In the genomic region with DNA sequence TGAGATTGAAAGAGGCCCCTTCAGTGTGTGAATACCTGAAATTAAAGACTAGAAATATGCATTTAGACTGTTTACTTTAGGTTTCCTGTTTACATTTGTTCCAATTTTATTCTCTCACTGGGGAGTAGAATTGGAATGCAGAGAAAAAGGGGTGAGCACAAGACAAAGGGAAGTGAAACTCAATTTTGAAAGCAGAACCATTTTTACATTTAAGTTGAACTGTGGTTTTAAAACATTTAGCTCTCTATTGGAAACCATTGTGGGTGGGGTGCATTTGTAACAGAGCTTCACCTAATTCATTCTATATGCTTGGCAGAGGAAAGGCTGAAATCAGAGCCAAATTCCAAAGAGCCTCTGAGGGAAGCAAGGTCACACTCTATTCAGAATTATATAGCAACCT, we compare ENCODE assay signal across 9 cellular contexts.
DNase-seq lines count a peak whose midpoint lies in the region; ATAC-seq lines count a peak whose summit lies in the region.
"Had no signal": no experiment of that assay in that cellular context is flagged by ENCODE, and none has a peak within 500 bp of the region (broad histone marks: within the 10 kb centered on the region; RNA-seq: fewer than 3 reads in every experiment).

No MANE protein-coding gene starts in this region.

- no peaks in the 10 kb centered on the region for H3K9me3 Mint-ChIP-seq in activated CD4-positive, alpha-beta T cell treated with anti-CD3 and anti-CD28 coated beads, Interleukin-2, amount 10 ng/mL, durations not matched to agents 7 days and 5 days
- peaks cover 3% of the 10 kb centered on the region for H3K9me3 Mint-ChIP-seq in stimulated activated memory B cell treated with anti-CD40 and anti-IgM and Interleukin-4, amounts not matched to agents 10 μg/mL and 1 μg/mL and 100 μg/mL, for 72 hours

- peaks cover 13% of the 10 kb centered on the region for H3K36me3 Mint-ChIP-seq in activated CD4-positive, alpha-beta T cell treated with anti-CD3 and anti-CD28 coated beads, Interleukin-2, amount 10 ng/mL, durations not matched to agents 7 days and 5 days (ENCODE audit: low read depth)
- peaks cover 9% of the 10 kb centered on the region for H3K36me3 Mint-ChIP-seq in stimulated activated memory B cell treated with anti-CD40 and anti-IgM and Interleukin-4, amounts not matched to agents 10 μg/mL and 1 μg/mL and 100 μg/mL, for 72 hours

- peak overlapping the region; percentile 52 for H3K27ac Mint-ChIP-seq in activated CD4-positive, alpha-beta T cell treated with anti-CD3 and anti-CD28 coated beads, Interleukin-2, amount 10 ng/mL, durations not matched to agents 7 days and 5 days
- H3K27ac Mint-ChIP-seq in stimulated activated memory B cell treated with anti-CD40 and anti-IgM and Interleukin-4, amounts not matched to agents 10 μg/mL and 1 μg/mL and 100 μg/mL, for 72 hours: peak overlapping the region; percentile 94

- POLR2A ChIA-PET in activated CD4-positive, alpha-beta T cell treated with anti-CD3 and anti-CD28 coated beads, Interleukin-2, amount 10 ng/mL, durations not matched to agents 7 days and 5 days (lab: Charles Lee): no interaction called here

- ATAC-seq in HG03045 (IDR thresholded peaks at IDR 0.05; ENCODE audit: unreplicated experiment): peak; percentile 60
- ATAC-seq in stimulated activated memory B cell treated with anti-CD40 and anti-IgM and Interleukin-4, amounts not matched to agents 10 μg/mL and 1 μg/mL and 100 μg/mL, for 72 hours: peak; percentile 64

- no peak overlapping the region for H3K4me3 Mint-ChIP-seq in activated CD4-positive, alpha-beta T cell treated with anti-CD3 and anti-CD28 coated beads, Interleukin-2, amount 10 ng/mL, durations not matched to agents 7 days and 5 days
- H3K4me3 Mint-ChIP-seq in stimulated activated memory B cell treated with anti-CD40 and anti-IgM and Interleukin-4, amounts not matched to agents 10 μg/mL and 1 μg/mL and 100 μg/mL, for 72 hours: no peak overlapping the region

- H3K27me3 Mint-ChIP-seq in activated CD4-positive, alpha-beta T cell treated with anti-CD3 and anti-CD28 coated beads, Interleukin-2, amount 10 ng/mL, durations not matched to agents 7 days and 5 days: no peaks in the 10 kb centered on the region
- H3K27me3 Mint-ChIP-seq in stimulated activated memory B cell treated with anti-CD40 and anti-IgM and Interleukin-4, amounts not matched to agents 10 μg/mL and 1 μg/mL and 100 μg/mL, for 72 hours: no peaks in the 10 kb centered on the region

- peaks cover 46% of the 10 kb centered on the region for H3K4me1 Mint-ChIP-seq in activated CD4-positive, alpha-beta T cell treated with anti-CD3 and anti-CD28 coated beads, Interleukin-2, amount 10 ng/mL, durations not matched to agents 7 days and 5 days
- H3K4me1 Mint-ChIP-seq in stimulated activated memory B cell treated with anti-CD40 and anti-IgM and Interleukin-4, amounts not matched to agents 10 μg/mL and 1 μg/mL and 100 μg/mL, for 72 hours: peaks cover 87% of the 10 kb centered on the region

- DNase-seq in activated CD4-positive, alpha-beta T cell treated with anti-CD3 and anti-CD28 coated beads, Interleukin-2, amount 10 ng/mL, durations not matched to agents 7 days and 5 days: no peak
- DNase-seq in activated CD4-positive, alpha-beta T cell treated with anti-CD3 and anti-CD28 coated beads, Interleukin-2, amount 50 U/mL, for 1 hour: no peak
- DNase-seq in SIG-M5 treated with dmso at 0.1 percent for 504 hours (lab: John Stamatoyannopoulos, UW; ENCODE audit: unreplicated experiment) (peak; percentile 77), SK-N-DZ (ENCODE audit: low spot score) (no peak), NCI-H1105 (lab: John Stamatoyannopoulos, UW) (no peak), COLO829 (ENCODE audit: low spot score) (no peak)
- DNase-seq: left ventricle myocardium inferior had no signal

- CTCF ChIA-PET in activated CD4-positive, alpha-beta T cell treated with anti-CD3 and anti-CD28 coated beads, Interleukin-2, amount 10 ng/mL, durations not matched to agents 7 days and 5 days (lab: Charles Lee): interaction anchor here (0.9 to 1.3 kb wide), 4 partner anchors 10 to 199 kb away, joined by 3 read pairs; no protein-coding TSS in a partner anchor
